24 cellular contexts compared by ENCODE assay signal in the genomic region with DNA sequence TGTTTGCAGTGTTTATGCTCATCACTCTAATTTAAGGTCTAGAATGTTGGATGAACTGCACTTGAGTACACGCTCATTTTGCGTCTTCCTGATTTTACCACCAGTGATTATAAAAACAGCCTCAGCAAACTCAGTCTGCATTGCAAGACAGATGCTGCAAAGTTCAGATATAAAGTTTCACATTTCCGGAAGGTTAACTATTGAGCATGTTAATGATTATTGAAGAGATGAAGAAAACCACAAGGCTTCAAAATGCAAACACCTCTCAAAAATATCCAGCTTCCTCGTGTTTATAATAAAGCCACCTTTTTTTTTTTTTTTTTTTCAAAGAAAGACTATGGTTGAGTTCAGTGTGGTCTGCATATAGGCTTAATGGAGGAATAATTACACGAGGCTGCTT.
"Had no signal": no experiment of that assay in that cellular context is flagged by ENCODE, and none has a peak within 500 bp of the region (broad histone marks: within the 10 kb centered on the region; RNA-seq: fewer than 3 reads in every experiment).

No MANE protein-coding gene starts in this region.

- H3K27me3 ChIP-seq: cardiac muscle cell, neutrophil, pancreas, right lobe of liver had no signal

- H3K4me2 ChIP-seq: smooth muscle cell had no signal

- H3K9me3 ChIP-seq: neutrophil, pancreas, right lobe of liver had no signal

- H3K4me3 ChIP-seq: cardiac muscle cell, pancreas, right lobe of liver, smooth muscle cell had no signal

- H3K27ac ChIP-seq: cardiac muscle cell, neutrophil, pancreas, right lobe of liver had no signal

- H3K4me1 ChIP-seq: pancreas, right lobe of liver had no signal

- FAIRE-seq: pancreas had no signal

- ATAC-seq: activated CD4-positive, alpha-beta T cell treated with anti-CD3 and anti-CD28 coated beads for 36 hours; activated CD8-positive, alpha-beta T cell treated with anti-CD3 and anti-CD28 coated beads for 36 hours; activated T-helper 17 cell treated with anti-CD3 and anti-CD28 coated beads, Interleukin-2, amount 50 U/mL, for 72 hours; effector memory CD8-positive, alpha-beta T cell; left ventricle myocardium superior; natural killer cell; stimulated activated naive CD8-positive, alpha-beta T cell treated with anti-CD3 and anti-CD28 coated beads, Interleukin-15, amount 100 ng/mL, for 72 hours; WTC11 had no signal

- DNase-seq: activated CD4-positive, alpha-beta T cell treated with anti-CD3 and anti-CD28 coated beads for 36 hours; activated CD8-positive, alpha-beta T cell treated with anti-CD3 and anti-CD28 coated beads for 36 hours; activated naive CD4-positive, alpha-beta T cell treated with Interleukin-2 at 50 U/mL for 16 hours; activated naive CD8-positive, alpha-beta T cell treated with anti-CD3 and anti-CD28 coated beads, Interleukin-2, amount 10 ng/mL, durations not matched to agents 7 days and 5 days; activated T-cell treated with anti-CD3 and anti-CD28 coated beads, Interleukin-2, amount 50 U/mL, for 1 hour; amygdala; effector memory CD8-positive, alpha-beta T cell; foreskin fibroblast; glutamatergic neuron; hypothalamus; islet precursor cell; left ventricle myocardium superior; natural killer cell; pancreas; right lobe of liver; stimulated activated CD4-positive, alpha-beta T cell treated with anti-CD3 and anti-CD28 coated beads, Interleukin-4, amount 100 ng/mL, for 1 hour; stimulated activated naive CD8-positive, alpha-beta T cell treated with anti-CD3 and anti-CD28 coated beads, Interleukin-15, amount 100 ng/mL, for 72 hours; T-helper 2 cell; trophoblast cell had no signal

- H3K36me3 ChIP-seq: cardiac muscle cell, neutrophil, pancreas, right lobe of liver had no signal
